Comparison of ENCODE assay signal across 2 cellular contexts in genomic region chr2:179338681-179339080, GRCh38.
TF ChIP-seq lines count a peak whose summit lies in the region.

No MANE protein-coding gene starts in this region.

TF ChIP-seq in IMR-90, 13 proteins besides CTCF, POLR2A, EP300 and RAD21 (continued from another document):
- TF ChIP-seq CEBPB (IDR thresholded peaks at IDR 0.05; ENCODE audit: low read depth, low read length) (peak; percentile 73), FOS (IDR thresholded peaks at IDR 0.05; ENCODE audit: low read depth, low read length) (no peak), BHLHE40 (IDR thresholded peaks at IDR 0.05; ENCODE audit: low read depth, low read length) (no peak), MXI1 (IDR thresholded peaks at IDR 0.05; ENCODE audit: borderline replicate concordance, low read depth, low read length) (no peak), SMC3 (IDR thresholded peaks at IDR 0.05; ENCODE audit: low read depth, low read length) (no peak), NFE2L2 (IDR thresholded peaks at IDR 0.05; ENCODE audit: low read depth, low read length) (no peak)

TF ChIP-seq in HepG2, 621 proteins besides CTCF, POLR2A, EP300 and RAD21:
- no peak for TF ChIP-seq ZNF570 (CRISPR knock-in tag; IDR thresholded peaks at IDR 0.05; ENCODE audit: borderline replicate concordance)
- no peak for TF ChIP-seq ZNF143 (CRISPR knock-in tag; IDR thresholded peaks at IDR 0.05)
- no peak for TF ChIP-seq ZNF230 (CRISPR knock-in tag; IDR thresholded peaks at IDR 0.05)
- TF ChIP-seq CEBPB (IDR thresholded peaks at IDR 0.05; ENCODE audit: borderline replicate concordance, low read depth, low read length) = peak; percentile 68
- no peak for TF ChIP-seq HNRNPK (IDR thresholded peaks at IDR 0.05; ENCODE audit: low read depth, low read length, poor library complexity, severe bottlenecking)
- no peak for TF ChIP-seq ZBTB49 (CRISPR knock-in tag; IDR thresholded peaks at IDR 0.05; ENCODE audit: borderline replicate concordance)
- TF ChIP-seq SP1 (IDR thresholded peaks at IDR 0.05) = no peak
- no peak for TF ChIP-seq SP1 (CRISPR knock-in tag; IDR thresholded peaks at IDR 0.05)
- TF ChIP-seq CEBPG (CRISPR knock-in tag; IDR thresholded peaks at IDR 0.05) = peak; percentile 35; the same call in 1 of the 2 replicates
- TF ChIP-seq ZFP62 (CRISPR knock-in tag; IDR thresholded peaks at IDR 0.05) = no peak
- TF ChIP-seq E2F1 (CRISPR knock-in tag; IDR thresholded peaks at IDR 0.05) = no peak
- TF ChIP-seq ZBTB37 (CRISPR knock-in tag; IDR thresholded peaks at IDR 0.05) = no peak
